1 cellular context compared by ENCODE assay signal in genomic region chr6:35062676-35063574, GRCh38.
TF ChIP-seq lines count a peak whose summit lies in the region.

No MANE protein-coding gene starts in this region.

TF ChIP-seq in WTC11, 78 proteins besides CTCF, POLR2A, EP300 and RAD21 (continued from another document):
- no peak for TF ChIP-seq ZNF532 (CRISPR knock-in tag; IDR thresholded peaks at IDR 0.05; ENCODE audit: borderline replicate concordance)
- TF ChIP-seq FOXK1 (CRISPR knock-in tag; IDR thresholded peaks at IDR 0.05), result no peak
- TF ChIP-seq NFATC4 (CRISPR knock-in tag; IDR thresholded peaks at IDR 0.05), result no peak
- no peak for TF ChIP-seq SMAD3 (CRISPR knock-in tag; IDR thresholded peaks at IDR 0.05; ENCODE audit: borderline replicate concordance)
- no peak for TF ChIP-seq RORB (CRISPR knock-in tag; IDR thresholded peaks at IDR 0.05)
- TF ChIP-seq ETV6 (CRISPR knock-in tag; IDR thresholded peaks at IDR 0.05), result no peak
- TF ChIP-seq AFF4 (CRISPR knock-in tag; IDR thresholded peaks at IDR 0.05; ENCODE audit: borderline replicate concordance), result no peak
- TF ChIP-seq CDX4 (CRISPR knock-in tag; IDR thresholded peaks at IDR 0.05; ENCODE audit: borderline replicate concordance), result no peak
- TF ChIP-seq GTF2I (CRISPR knock-in tag; conservative IDR thresholded peaks at IDR 0.05), result no peak
- TF ChIP-seq E2F5 (CRISPR knock-in tag; IDR thresholded peaks at IDR 0.05), result no peak
- no peak for TF ChIP-seq ZNF121 (CRISPR knock-in tag; IDR thresholded peaks at IDR 0.05)
- TF ChIP-seq ZNF671 (CRISPR knock-in tag; IDR thresholded peaks at IDR 0.05), result no peak
- no peak for TF ChIP-seq E2F1 (CRISPR knock-in tag; IDR thresholded peaks at IDR 0.05)
- no peak for TF ChIP-seq SP1 (CRISPR knock-in tag; conservative IDR thresholded peaks at IDR 0.05)
TF ChIP-seq in WTC11: peak in this region for 0.
